ENCODE assay signal across 1 cellular context in the genomic region with DNA sequence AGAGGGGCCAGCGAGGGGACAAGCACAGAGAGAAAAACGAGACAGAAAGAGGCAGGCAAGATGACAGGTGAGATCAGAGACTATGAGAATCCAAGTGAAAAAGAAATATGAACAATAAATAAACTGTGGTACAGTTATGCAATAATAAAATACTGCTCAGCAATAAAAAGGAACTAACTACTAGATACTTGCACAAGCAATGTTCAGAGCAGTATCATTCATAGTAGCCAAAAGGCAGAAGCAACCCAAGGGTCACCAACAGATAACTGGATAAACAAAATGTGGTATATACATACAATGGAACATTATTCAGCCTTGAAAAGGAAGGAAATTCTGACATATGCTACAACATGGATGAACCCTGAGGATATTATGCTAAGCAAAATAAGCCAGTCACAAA.
TF ChIP-seq lines count a peak whose summit lies in the region.

No MANE protein-coding gene starts in this region.

TF ChIP-seq in HepG2, 621 proteins besides CTCF, POLR2A, EP300 and RAD21 (continued from another document):
- TF ChIP-seq, protein P1, sequence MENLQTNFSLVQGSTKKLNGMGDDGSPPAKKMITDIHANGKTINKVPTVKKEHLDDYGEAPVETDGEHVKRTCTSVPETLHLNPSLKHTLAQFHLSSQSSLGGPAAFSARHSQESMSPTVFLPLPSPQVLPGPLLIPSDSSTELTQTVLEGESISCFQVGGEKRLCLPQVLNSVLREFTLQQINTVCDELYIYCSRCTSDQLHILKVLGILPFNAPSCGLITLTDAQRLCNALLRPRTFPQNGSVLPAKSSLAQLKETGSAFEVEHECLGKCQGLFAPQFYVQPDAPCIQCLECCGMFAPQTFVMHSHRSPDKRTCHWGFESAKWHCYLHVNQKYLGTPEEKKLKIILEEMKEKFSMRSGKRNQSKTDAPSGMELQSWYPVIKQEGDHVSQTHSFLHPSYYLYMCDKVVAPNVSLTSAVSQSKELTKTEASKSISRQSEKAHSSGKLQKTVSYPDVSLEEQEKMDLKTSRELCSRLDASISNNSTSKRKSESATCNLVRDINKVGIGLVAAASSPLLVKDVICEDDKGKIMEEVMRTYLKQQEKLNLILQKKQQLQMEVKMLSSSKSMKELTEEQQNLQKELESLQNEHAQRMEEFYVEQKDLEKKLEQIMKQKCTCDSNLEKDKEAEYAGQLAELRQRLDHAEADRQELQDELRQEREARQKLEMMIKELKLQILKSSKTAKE (CRISPR knock-in tag; IDR thresholded peaks at IDR 0.05; ENCODE audit: borderline replicate concordance), result no peak
- TF ChIP-seq, protein P2, sequence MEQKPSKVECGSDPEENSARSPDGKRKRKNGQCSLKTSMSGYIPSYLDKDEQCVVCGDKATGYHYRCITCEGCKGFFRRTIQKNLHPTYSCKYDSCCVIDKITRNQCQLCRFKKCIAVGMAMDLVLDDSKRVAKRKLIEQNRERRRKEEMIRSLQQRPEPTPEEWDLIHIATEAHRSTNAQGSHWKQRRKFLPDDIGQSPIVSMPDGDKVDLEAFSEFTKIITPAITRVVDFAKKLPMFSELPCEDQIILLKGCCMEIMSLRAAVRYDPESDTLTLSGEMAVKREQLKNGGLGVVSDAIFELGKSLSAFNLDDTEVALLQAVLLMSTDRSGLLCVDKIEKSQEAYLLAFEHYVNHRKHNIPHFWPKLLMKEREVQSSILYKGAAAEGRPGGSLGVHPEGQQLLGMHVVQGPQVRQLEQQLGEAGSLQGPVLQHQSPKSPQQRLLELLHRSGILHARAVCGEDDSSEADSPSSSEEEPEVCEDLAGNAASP (CRISPR knock-in tag; IDR thresholded peaks at IDR 0.05; ENCODE audit: borderline replicate concordance), result no peak
- no peak for TF ChIP-seq GATAD1 (CRISPR knock-in tag; IDR thresholded peaks at IDR 0.05)
- no peak for TF ChIP-seq ZNF569 (CRISPR knock-in tag; IDR thresholded peaks at IDR 0.05; ENCODE audit: borderline replicate concordance)
- TF ChIP-seq CENPT (CRISPR knock-in tag; IDR thresholded peaks at IDR 0.05; ENCODE audit: low read depth), result no peak
- TF ChIP-seq PAWR (CRISPR knock-in tag; IDR thresholded peaks at IDR 0.05; ENCODE audit: borderline replicate concordance), result no peak
- no peak for TF ChIP-seq ZNF792 (CRISPR knock-in tag; IDR thresholded peaks at IDR 0.05)
